In genomic region chr12:132909030-132909368, GRCh38 we compare ENCODE assay signal across 1 cellular context.
TF ChIP-seq lines count a peak whose summit lies in the region.

No MANE protein-coding gene starts in this region.

TF ChIP-seq in WTC11, 78 proteins besides CTCF, POLR2A, EP300 and RAD21 (continued from another document):
- TF ChIP-seq PRDM15 (CRISPR knock-in tag; IDR thresholded peaks at IDR 0.05): no peak
- no peak for TF ChIP-seq ATF3 (CRISPR knock-in tag; conservative IDR thresholded peaks at IDR 0.05)
- no peak for TF ChIP-seq GRHL2 (CRISPR knock-in tag; IDR thresholded peaks at IDR 0.05; ENCODE audit: insufficient replicate concordance, severe bottlenecking)
TF ChIP-seq in WTC11: peak in this region for 0.
